ENCODE assay signal across 22 cellular contexts in the genomic region with DNA sequence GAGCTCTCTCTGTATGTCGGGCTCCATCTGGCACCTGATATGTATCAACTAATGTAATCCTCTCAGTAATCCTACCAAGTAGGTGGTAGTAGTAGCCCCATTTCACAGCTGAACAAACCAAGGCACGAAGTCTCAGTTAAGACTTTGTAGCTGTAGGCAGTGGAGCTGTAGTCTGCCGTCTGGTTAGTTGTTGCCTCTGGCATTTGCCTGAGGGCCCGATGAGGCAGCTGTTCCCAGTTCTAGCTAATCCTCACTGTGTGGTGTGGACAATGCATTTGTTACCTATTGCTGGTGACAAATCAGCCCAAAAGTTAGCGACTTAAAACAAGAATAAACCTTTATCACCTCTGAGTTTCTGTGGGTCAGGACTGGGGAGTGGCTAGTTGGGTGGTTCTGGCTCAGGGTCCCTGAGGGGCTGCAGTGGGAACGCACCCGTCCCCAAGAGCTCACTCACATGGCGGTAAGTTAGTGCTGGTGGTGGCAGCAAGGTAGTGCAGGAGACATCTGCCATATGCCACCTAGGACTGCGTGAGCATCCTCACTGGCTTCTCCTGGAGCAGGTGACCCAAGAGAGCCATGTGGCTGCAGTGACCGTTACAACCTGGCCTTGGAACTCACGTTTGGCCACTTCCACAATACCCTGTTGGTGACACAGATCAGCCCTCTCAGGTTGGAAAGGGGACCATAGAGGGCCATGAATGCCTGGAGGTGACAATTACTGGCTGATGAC. TPM values are rescaled to one million over a fixed set of nuclear protein-coding genes. Genes with fewer than 3 reads are reported as not detected.
DNase-seq lines count a peak whose midpoint lies in the region; ATAC-seq, FAIRE-seq and TF ChIP-seq lines count a peak whose summit lies in the region.
"Had no signal": no experiment of that assay in that cellular context is flagged by ENCODE, and none has a peak within 500 bp of the region (broad histone marks: within the 10 kb centered on the region; RNA-seq: fewer than 3 reads in every experiment).

No MANE protein-coding gene starts in this region.

- H3K18ac ChIP-seq in trophoblast cell (ENCODE audit: low read length): no peak overlapping the region

- POLR2A ChIA-PET in GM12878 (lab: Charles Lee): interaction anchor here (0.5 to 1.1 kb wide), 3 partner anchors 10 to 255 kb away, joined by 4 to 10 read pairs (median 4); no protein-coding TSS in a partner anchor
- POLR2A ChIA-PET in activated CD4-positive, alpha-beta T cell treated with anti-CD3 and anti-CD28 coated beads for 36 hours (lab: Charles Lee): no interaction called here

- H3K4me2 ChIP-seq in Karpas-422 (ENCODE audit: low read depth, low read length, poor library complexity, severe bottlenecking): peak overlapping the region; percentile 68
- H3K4me2 ChIP-seq in GM12878 (ENCODE audit: control insufficient read depth, insufficient read depth): no peak overlapping the region
- H3K4me2 ChIP-seq in trophoblast cell (ENCODE audit: low read length): no peak overlapping the region

- H3K4me1 Mint-ChIP-seq in activated CD4-positive, alpha-beta T cell treated with anti-CD3 and anti-CD28 coated beads for 36 hours: peaks cover 17% of the 10 kb centered on the region

- H3K36me3 ChIP-seq in Karpas-422 (ENCODE audit: insufficient read depth, low read length) (no peaks in the 10 kb centered on the region), GM12878 (ENCODE audit: control insufficient read depth in 2 of 2, insufficient read depth in 2 of 2, low read length in 1 of 2) (peaks cover 0 to 12% of the 10 kb centered on the region in 2 experiments; a peak in 1 of 4 replicates), trophoblast cell (ENCODE audit: control insufficient read depth in 1 of 2, insufficient read depth in 2 of 2, low read length in 2 of 2) (no peaks in the 10 kb centered on the region)
- H3K36me3 ChIP-seq: MG63 had no signal

- H3K27ac ChIP-seq in Karpas-422 (ENCODE audit: low read length) (peak overlapping the region; percentile 4; the same call in 1 of the 2 replicates), GM12878 (ENCODE audit: control insufficient read depth, insufficient read depth) (no peak overlapping the region), trophoblast cell (ENCODE audit: low read depth, low read length) (no peak overlapping the region)
- H3K27ac ChIP-seq: HL-60 had no signal

- H3K4me3 ChIP-seq in GM12864 (ENCODE audit: low read depth, low read length): no peak overlapping the region
- peak overlapping the region; percentile 53; the same call in 1 of the 2 replicates for H3K4me3 ChIP-seq in Karpas-422 (ENCODE audit: low read length)
- H3K4me3 ChIP-seq in GM12878: no peak overlapping the region
- no peak overlapping the region for H3K4me3 ChIP-seq in trophoblast cell (ENCODE audit: low read depth, low read length)
- H3K4me3 ChIP-seq: MG63 had no signal

- no peak overlapping the region for H3K4me3 Mint-ChIP-seq in activated CD4-positive, alpha-beta T cell treated with anti-CD3 and anti-CD28 coated beads for 36 hours

- 0 out of 2 replicates have a peak, but pooled peaks cover 4% of the 10 kb centered on the region for H3K79me2 ChIP-seq in Karpas-422 (ENCODE audit: low read length)
- peaks cover 11% of the 10 kb centered on the region for H3K79me2 ChIP-seq in GM12878 (ENCODE audit: control insufficient read depth, insufficient read depth, low read length)
- H3K79me2 ChIP-seq in trophoblast cell (ENCODE audit: control insufficient read depth, insufficient read depth, low read length, poor library complexity): peaks cover under 1% of the 10 kb centered on the region

- WGBS in GM12878 (ENCODE audit: insufficient coverage, insufficient replicate concordance, low lambda C conversion rate, missing lambda C conversion rate): 93% methylated on average over 11 of the region's 11 CpGs
- no CpG with 5 or more reads among the region's 11 CpGs for WGBS in trophoblast cell (ENCODE audit: extremely low coverage, insufficient coverage, insufficient read length)

- H4K91ac ChIP-seq in trophoblast cell (ENCODE audit: low read depth, low read length): no peak overlapping the region

- no peak for TF ChIP-seq EP300 in GM12878 (IDR thresholded peaks at IDR 0.05; ENCODE audit: borderline replicate concordance in 1 of 2, control insufficient read depth in 1 of 2, low read depth in 2 of 2, low read length in 2 of 2)

- peak overlapping the region; percentile 37 for H3K9ac ChIP-seq in Karpas-422 (ENCODE audit: low read length)
- H3K9ac ChIP-seq in GM12878 (ENCODE audit: control insufficient read depth, insufficient read depth, low read length): no peak overlapping the region
- no peak overlapping the region for H3K9ac ChIP-seq in trophoblast cell (ENCODE audit: low read length)

- no peak overlapping the region for H2BK5ac ChIP-seq in trophoblast cell (ENCODE audit: low read depth, low read length, poor library complexity)

- TF ChIP-seq CTCF in GM12864 (IDR thresholded peaks at IDR 0.05; ENCODE audit: low read depth, low read length, missing control alignments) (peak; percentile 26), GM12878 (IDR thresholded peaks at IDR 0.05 in 2 of 3, conservative IDR thresholded peaks at IDR 0.05 in 1 of 3; ENCODE audit: control insufficient read depth in 2 of 3, extremely low read depth in 1 of 3, insufficient read depth in 1 of 3, low read depth in 3 of 3, low read length in 3 of 3) (no peak)

- H4K12ac ChIP-seq in trophoblast cell (ENCODE audit: low read depth, low read length): no peak overlapping the region

- SMC1A ChIA-PET in GM12878 (lab: Charles Lee; ENCODE audit: uncharacterized antibody, unreplicated experiment): interaction anchor here (1.3 kb wide), 1 partner anchor 10 kb away, joined by 4 read pairs; no protein-coding TSS in a partner anchor

- H4K20me1 ChIP-seq in Karpas-422 (ENCODE audit: insufficient read depth, low read depth, low read length) (peaks cover 4% of the 10 kb centered on the region; the same call in 1 of the 2 replicates), GM12878 (ENCODE audit: control insufficient read depth, insufficient read depth) (no peaks in the 10 kb centered on the region)

- no peak overlapping the region for H2BK120ac ChIP-seq in trophoblast cell (ENCODE audit: insufficient read depth, low read length, poor library complexity)

- no peak overlapping the region for H3K4ac ChIP-seq in trophoblast cell (ENCODE audit: low read depth, low read length)

- no peaks in the 10 kb centered on the region for H3K9me2 ChIP-seq in Karpas-422 (replicated peaks; ENCODE audit: insufficient read depth, low read length)

- no peak overlapping the region for H4K8ac ChIP-seq in trophoblast cell (ENCODE audit: low read depth, low read length)

- peaks cover 3% of the 10 kb centered on the region for H3K36me3 Mint-ChIP-seq in activated CD4-positive, alpha-beta T cell treated with anti-CD3 and anti-CD28 coated beads for 36 hours (ENCODE audit: low read depth)

- no peaks in the 10 kb centered on the region for H3K27me3 ChIP-seq in Karpas-422 (ENCODE audit: low read length)
- H3K27me3 ChIP-seq in GM12878 (replicated peaks in 1 of 2; ENCODE audit: control insufficient read depth in 2 of 2, insufficient read depth in 2 of 2, low read length in 1 of 2): no peaks in the 10 kb centered on the region
- H3K27me3 ChIP-seq in trophoblast cell (ENCODE audit: insufficient read depth, low read length): no peaks in the 10 kb centered on the region
- H3K27me3 ChIP-seq: MG63 had no signal

- no peak for TF ChIP-seq RAD21 in GM12878 (IDR thresholded peaks at IDR 0.05; ENCODE audit: insufficient read depth, low read depth, low read length)

- no peak overlapping the region for H2BK12ac ChIP-seq in trophoblast cell (ENCODE audit: low read length)

- H3K79me1 ChIP-seq in trophoblast cell (ENCODE audit: low read length): peaks cover under 1% of the 10 kb centered on the region

- no peak overlapping the region for H3K27ac Mint-ChIP-seq in activated CD4-positive, alpha-beta T cell treated with anti-CD3 and anti-CD28 coated beads for 36 hours

- no peak for FAIRE-seq in GM12878 (lab: Jason Lieb, UNC)
- FAIRE-seq: A204.1, GM19239, H54 had no signal

- H3K4me1 ChIP-seq in Karpas-422 (ENCODE audit: low read length): peaks cover 34% of the 10 kb centered on the region
- no peaks in the 10 kb centered on the region; the same call in 1 of the 2 replicates for H3K4me1 ChIP-seq in GM12878 (ENCODE audit: control insufficient read depth, insufficient read depth, low read length)
- H3K4me1 ChIP-seq in trophoblast cell (ENCODE audit: control insufficient read depth in 1 of 2, insufficient read depth in 2 of 2, low read length in 2 of 2): peaks cover 2 to 7% of the 10 kb centered on the region in 2 experiments

- TF ChIP-seq POLR2A in GM12878 (IDR thresholded peaks at IDR 0.05; ENCODE audit: low read depth, low read length): no peak

- H2AK5ac ChIP-seq in trophoblast cell (ENCODE audit: low read length): no peak overlapping the region

- CTCF ChIA-PET in GM12878 (lab: Yijun Ruan, JAX): interaction anchor here (0.6 kb wide), 1 partner anchor 27 kb away, joined by 3 read pairs; no protein-coding TSS in a partner anchor
- CTCF ChIA-PET in activated CD4-positive, alpha-beta T cell treated with anti-CD3 and anti-CD28 coated beads for 36 hours (lab: Charles Lee): interaction anchor here (0.6 kb wide), 1 partner anchor 20 kb away, joined by 3 read pairs; no protein-coding TSS in a partner anchor

- ATAC-seq in GM12878: peak; percentile 17; the same call in 1 of the 3 replicates
- no peak for ATAC-seq in activated CD4-positive, alpha-beta T cell treated with anti-CD3 and anti-CD28 coated beads for 36 hours
- ATAC-seq in HG03521 (IDR thresholded peaks at IDR 0.05; ENCODE audit: unreplicated experiment): no peak
- ATAC-seq: PC-3 had no signal

- RAD21 ChIA-PET in GM12878 (lab: Charles Lee; ENCODE audit: unreplicated experiment): interaction anchor here (1.0 kb wide), 1 partner anchor 153 kb away, joined by 3 read pairs; no protein-coding TSS in a partner anchor

- no peak overlapping the region for H3K23ac ChIP-seq in trophoblast cell (ENCODE audit: low read length)

- H3K9me3 ChIP-seq in Karpas-422 (ENCODE audit: low read length): no peaks in the 10 kb centered on the region
- no peaks in the 10 kb centered on the region for H3K9me3 ChIP-seq in GM12878 (replicated peaks; ENCODE audit: control insufficient read depth, insufficient read depth, low read length)
- H3K9me3 ChIP-seq in trophoblast cell (ENCODE audit: insufficient read depth, low read depth, low read length): no peaks in the 10 kb centered on the region
- H3K9me3 ChIP-seq: MG63 had no signal

- H3K27me3 Mint-ChIP-seq in activated CD4-positive, alpha-beta T cell treated with anti-CD3 and anti-CD28 coated beads for 36 hours: no peaks in the 10 kb centered on the region
- H3K27me3 Mint-ChIP-seq: CD4-positive, alpha-beta memory T cell had no signal

- no peak overlapping the region for H3K14ac ChIP-seq in trophoblast cell (ENCODE audit: low read length)

- no TSS peak for BruUV-seq in GM12878 (replicated peaks; lab: Mats Ljungman, UMichigan)

- in situ Hi-C loops in GM12878 (cut with MboI): no loop called here

- H2AFZ ChIP-seq in Karpas-422 (ENCODE audit: low read length) (no peak overlapping the region), GM12878 (ENCODE audit: control insufficient read depth, low read depth, low read length) (no peak overlapping the region), trophoblast cell (ENCODE audit: insufficient read depth, low read length, poor library complexity) (no peak overlapping the region)

- intact Hi-C loops in GM12878 (cut with micrococcal nuclease; ENCODE audit: unreplicated experiment): no loop called here
- intact Hi-C loops in activated CD4-positive, alpha-beta T cell treated with anti-CD3 and anti-CD28 coated beads for 36 hours (cut with DNase I, micrococcal nuclease): no loop called here

- H3K9me3 Mint-ChIP-seq in activated CD4-positive, alpha-beta T cell treated with anti-CD3 and anti-CD28 coated beads for 36 hours (ENCODE audit: low read depth): no peaks in the 10 kb centered on the region
- H3K9me3 Mint-ChIP-seq: CD4-positive, alpha-beta memory T cell had no signal

- DNase-seq in GM12864 (ENCODE audit: low read depth) (no peak), Karpas-422 (peak; percentile 66), GM12878 (ENCODE audit: low read depth, low spot score) (no peak), trophoblast cell (peak; percentile 82 to 94), NCI-H1436 treated with DMSO at 0.1 percent for 48 hours (lab: John Stamatoyannopoulos, UW) (no peak)
- no peak for DNase-seq in activated CD4-positive, alpha-beta T cell treated with anti-CD3 and anti-CD28 coated beads, Interleukin-2, amount 50 U/mL, for 1 hour
- DNase-seq in activated CD4-positive, alpha-beta T cell treated with anti-CD3 and anti-CD28 coated beads for 36 hours: no peak
- DNase-seq: CD4-positive, alpha-beta memory T cell; DMS53; IMR-90; Kasumi-1; MG63; NCI-H2081 treated with DMSO at 0.1 percent for 48 hours; NCI-H446 treated with DMSO at 0.1 percent for 48 hours; NCI-H748 treated with DMSO at 0.1 percent for 48 hours; PC-3; T-helper 1 cell had no signal

RNA-seq across cellular contexts. Expression of a gene that starts 5.6 kb away (rescaled TPM):
- total RNA-seq in Karpas-422 (2014; rRNA removed; shearing (Covaris generic); ENCODE audit: low replicate concordance): 17.8 and 22.1 TPM in 2 replicates
- 34.6 and 37.3 TPM in 2 replicates for total RNA-seq in GM12878 (2013; cell fraction: nucleolus; rRNA removed)
- 20.8 and 23.7 TPM in 2 replicates for total RNA-seq in GM12878 (2014; rRNA removed)
- total RNA-seq in GM12878 (2014; rRNA removed; fragmentation: Illumina TruSeq; extraction: Trizol): 12.0 TPM in 2 replicates
- 31.8 and 34.0 TPM in 2 replicates for total RNA-seq in GM12878 (2021)
- polyA plus RNA-seq in GM12878 (2011; ENCODE audit: low read depth): 13.1 TPM
- polyA plus RNA-seq in GM12878 (2011; rRNA removed): 11.2 and 14.8 TPM in 2 replicates
- polyA plus RNA-seq in GM12878 (2011; cell fraction: cytosol; rRNA removed): 15.5 and 18.3 TPM in 2 replicates
- polyA plus RNA-seq in GM12878 (2011; cell fraction: nucleus; rRNA removed): 35.1 and 45.5 TPM in 2 replicates
- 18.4 and 21.6 TPM in 2 replicates for polyA plus RNA-seq in GM12878 (2012)
- polyA plus RNA-seq in GM12878 (2014; fragmentation: Illumina TruSeq; extraction: Trizol): 9.9 and 20.6 TPM in 2 replicates
- polyA plus RNA-seq in GM12878 (2014; fragmentation: Nextera tagmentation; extraction: Ambion mirVana): 10 to 100 TPM; 10.1 to 13.6 TPM
- 20.5 and 21.5 TPM in 2 replicates for polyA plus RNA-seq in GM12878 (2014; rRNA removed)
- 10 to 100 TPM; 24.9 to 29.5 TPM for polyA plus RNA-seq in GM12878 (2016; fragmentation: Nextera tagmentation; extraction: Ambion mirVana)
- polyA minus RNA-seq in GM12878 (2011; rRNA and poly(A)+ RNA removed): 24.7 and 25.5 TPM in 2 replicates
- polyA minus RNA-seq in GM12878 (2011; cell fraction: cytosol; rRNA and poly(A)+ RNA removed): 7.9 and 9.4 TPM in 2 replicates
- 10.2 and 21.0 TPM in 2 replicates for polyA minus RNA-seq in GM12878 (2011; cell fraction: nucleus; rRNA and poly(A)+ RNA removed)
- polyA plus RNA-seq in trophoblast cell (2013): 10.6 and 10.7 TPM in 2 replicates
- total RNA-seq in activated CD4-positive, alpha-beta T cell treated with anti-CD3 and anti-CD28 coated beads for 36 hours: 10 to 100 TPM; 13.9 to 16.6 TPM

Comparison
In these comparisons a context has a peak if more than half of its experiments do, and no peak if none do; other contexts are left out.
1. DNase-seq: peak in Karpas-422 (single experiment) and trophoblast cell (2 of 2); none in GM12864 (single experiment), GM12878 (single experiment), activated CD4-positive, alpha-beta T cell treated with anti-CD3 and anti-CD28 coated beads, Interleukin-2, amount 50 U/mL, for 1 hour (single experiment), NCI-H1436 treated with DMSO at 0.1 percent for 48 hours (single experiment) and activated CD4-positive, alpha-beta T cell treated with anti-CD3 and anti-CD28 coated beads for 36 hours (single experiment).